In genomic region chr3:175985781-175986180, GRCh38 we compare ENCODE assay signal across 17 cellular contexts.
A peak's percentile ranks its signal among the peaks of the same experiment; 100 is the strongest.
DNase-seq lines count a peak whose midpoint lies in the region; ATAC-seq and TF ChIP-seq lines count a peak whose summit lies in the region.
"Had no signal": no experiment of that assay in that cellular context is flagged by ENCODE, and none has a peak within 500 bp of the region (broad histone marks: within the 10 kb centered on the region; RNA-seq: fewer than 3 reads in every experiment).

No MANE protein-coding gene starts in this region.

- no peak overlapping the region for H2AK5ac ChIP-seq in H9 (ENCODE audit: insufficient read length, low read length)

- H3K36me3 Mint-ChIP-seq in H9 (ENCODE audit: insufficient read depth in 1 of 3, low read depth in 3 of 3), result peaks cover 0 to 28% (median 8%) of the 10 kb centered on the region in 3 experiments; a peak in 5 of 7 replicates
- H3K36me3 Mint-ChIP-seq in activated CD8-positive, alpha-beta T cell treated with anti-CD3 and anti-CD28 coated beads, Interleukin-2, amount 10 ng/mL, durations not matched to agents 7 days and 5 days (ENCODE audit: low read depth), result no peaks in the 10 kb centered on the region
- H3K36me3 Mint-ChIP-seq: CD8-positive, alpha-beta T cell had no signal

- no peak overlapping the region for H3K56ac ChIP-seq in H9 (ENCODE audit: insufficient read length, low read depth, low read length)

- H3K23me2 ChIP-seq in H9 (ENCODE audit: insufficient read length, low read depth, low read length, poor library complexity, severe bottlenecking), result no peaks in the 10 kb centered on the region

- POLR2A ChIA-PET in activated CD8-positive, alpha-beta T cell treated with anti-CD3 and anti-CD28 coated beads, Interleukin-2, amount 10 ng/mL, durations not matched to agents 7 days and 5 days (lab: Charles Lee), result no interaction called here

- no peak overlapping the region for H2BK5ac ChIP-seq in H9 (ENCODE audit: insufficient read length, low read length)

- no peak for DNase-seq in H9
- no peak for DNase-seq in activated CD8-positive, alpha-beta T cell treated with anti-CD3 and anti-CD28 coated beads, Interleukin-2, amount 10 ng/mL, durations not matched to agents 7 days and 5 days
- DNase-seq in cerebellar cortex (ENCODE audit: low spot score), result no peak
- DNase-seq: 8988T; ACHN; BE2C; C1 segment of cervical spinal cord; Caco-2; Calu3; CD4-positive, alpha-beta T cell; CD8-positive, alpha-beta T cell; DMS79 treated with DMSO at 0.1 percent for 48 hours; GF-D8 had no signal

- no CpG with 5 or more reads among the region's 1 CpG for WGBS in H9 (ENCODE audit: extremely low coverage, insufficient read length, low lambda C conversion rate)

- no peak for TF ChIP-seq CTCF in H9 (conservative IDR thresholded peaks at IDR 0.05)

- peaks cover 33 to 36% of the 10 kb centered on the region in 2 experiments for H3K4me1 Mint-ChIP-seq in H9
- H3K4me1 Mint-ChIP-seq in activated CD8-positive, alpha-beta T cell treated with anti-CD3 and anti-CD28 coated beads, Interleukin-2, amount 10 ng/mL, durations not matched to agents 7 days and 5 days (ENCODE audit: low read depth), result no peaks in the 10 kb centered on the region

- no peaks in the 10 kb centered on the region for H3K27me3 ChIP-seq in H9 (ENCODE audit: insufficient read depth, low read length)
- H3K27me3 ChIP-seq in HUES6 (ENCODE audit: control insufficient read depth, insufficient read depth, low read length), result no peaks in the 10 kb centered on the region
- no peaks in the 10 kb centered on the region for H3K27me3 ChIP-seq in iPS-20b (ENCODE audit: insufficient read depth, low read length)
- H3K27me3 ChIP-seq: BE2C, BLaER1 had no signal

- no peak overlapping the region for H4K8ac ChIP-seq in H9 (replicated peaks; ENCODE audit: insufficient read length, low read depth, low read length)

- H3K27me3 Mint-ChIP-seq in H9 (ENCODE audit: low read depth), result peaks cover 6% of the 10 kb centered on the region
- H3K27me3 Mint-ChIP-seq in activated CD8-positive, alpha-beta T cell treated with anti-CD3 and anti-CD28 coated beads, Interleukin-2, amount 10 ng/mL, durations not matched to agents 7 days and 5 days (ENCODE audit: low read depth), result no peaks in the 10 kb centered on the region
- H3K27me3 Mint-ChIP-seq: CD4-positive, alpha-beta T cell had no signal

- H2BK12ac ChIP-seq in H9 (ENCODE audit: insufficient read length, low read depth, low read length), result no peak overlapping the region

- H3K4me3 ChIP-seq in HUES6 (ENCODE audit: low read depth, low read length) (no peak overlapping the region), iPS-20b (ENCODE audit: low read length) (peak overlapping the region; percentile 20; the same call in 1 of the 2 replicates)
- H3K4me3 ChIP-seq: BLaER1 had no signal

- H3K4ac ChIP-seq in H9 (ENCODE audit: low read depth, low read length), result no peak overlapping the region

- H3K4me3 Mint-ChIP-seq in H9, result no peak overlapping the region
- no peak overlapping the region for H3K4me3 Mint-ChIP-seq in activated CD8-positive, alpha-beta T cell treated with anti-CD3 and anti-CD28 coated beads, Interleukin-2, amount 10 ng/mL, durations not matched to agents 7 days and 5 days
- H3K4me3 Mint-ChIP-seq: CD4-positive, alpha-beta T cell; CD8-positive, alpha-beta T cell had no signal

- H3K79me2 ChIP-seq in H9 (ENCODE audit: insufficient read depth, low read length), result no peaks in the 10 kb centered on the region

- no peak overlapping the region for H3K18ac ChIP-seq in H9 (ENCODE audit: insufficient read length, low read depth, low read length)

- H4K5ac ChIP-seq in H9 (ENCODE audit: insufficient read length, low read depth, low read length), result no peak overlapping the region

- no peak overlapping the region for H3K23ac ChIP-seq in H9 (ENCODE audit: insufficient read length, low read depth, low read length)

- H2BK15ac ChIP-seq in H9 (ENCODE audit: low read depth, low read length), result no peak overlapping the region

- no peak overlapping the region for H2BK120ac ChIP-seq in H9 (ENCODE audit: low read depth, low read length, poor library complexity, severe bottlenecking)

- H2BK20ac ChIP-seq in H9 (ENCODE audit: low read depth, low read length, poor library complexity, severe bottlenecking), result no peak overlapping the region

- no peak overlapping the region for H3K4me2 ChIP-seq in H9 (ENCODE audit: insufficient read depth, insufficient read length, low read length)
- H3K4me2 ChIP-seq: BLaER1 had no signal

- H3K79me1 ChIP-seq in H9 (ENCODE audit: insufficient read depth, low read depth, low read length, poor library complexity, severe bottlenecking), result no peaks in the 10 kb centered on the region

- ATAC-seq in activated CD8-positive, alpha-beta T cell treated with anti-CD3 and anti-CD28 coated beads, Interleukin-2, amount 10 ng/mL, durations not matched to agents 7 days and 5 days, result no peak
- ATAC-seq in GM21390 (IDR thresholded peaks at IDR 0.05; ENCODE audit: unreplicated experiment), result no peak
- ATAC-seq: CD8-positive, alpha-beta T cell had no signal

- no peak overlapping the region for H3T11ph ChIP-seq in H9 (ENCODE audit: low read length)

- H3K9me3 ChIP-seq in H9 (ENCODE audit: control insufficient read depth, low read depth, low read length) (no peaks in the 10 kb centered on the region), HUES6 (ENCODE audit: control insufficient read depth, insufficient read depth, low read depth, low read length) (peaks cover 7% of the 10 kb centered on the region), iPS-20b (ENCODE audit: insufficient read depth, low read depth, low read length) (no peaks in the 10 kb centered on the region)
- H3K9me3 ChIP-seq: BE2C, Caco-2 had no signal

- H2AFZ ChIP-seq in H9 (ENCODE audit: low read length), result no peak overlapping the region

- H3K4me1 ChIP-seq in H9 (ENCODE audit: insufficient read depth, low read length) (no peaks in the 10 kb centered on the region), HUES6 (ENCODE audit: control insufficient read depth, insufficient read depth, low read length) (peaks cover 10% of the 10 kb centered on the region; the same call in 1 of the 2 replicates), iPS-20b (ENCODE audit: insufficient read depth, low read length) (peaks cover 7% of the 10 kb centered on the region; the same call in 1 of the 2 replicates)
- H3K4me1 ChIP-seq: BE2C, Caco-2 had no signal

- H4K91ac ChIP-seq in H9 (ENCODE audit: insufficient read length, low read depth, low read length), result no peak overlapping the region

- no peak overlapping the region for H3K9ac ChIP-seq in H9 (ENCODE audit: extremely low read depth, insufficient read length, low read length)
- no peak overlapping the region for H3K9ac ChIP-seq in HUES6 (ENCODE audit: low read length)
- no peak overlapping the region for H3K9ac ChIP-seq in iPS-20b (ENCODE audit: low read depth, low read length)
- H3K9ac ChIP-seq: BLaER1 had no signal

- peak overlapping the region in 2 of 3 experiments; percentile 71 to 79; a peak in 5 of 7 replicates for H3K27ac Mint-ChIP-seq in H9
- no peak overlapping the region for H3K27ac Mint-ChIP-seq in activated CD8-positive, alpha-beta T cell treated with anti-CD3 and anti-CD28 coated beads, Interleukin-2, amount 10 ng/mL, durations not matched to agents 7 days and 5 days
- H3K27ac Mint-ChIP-seq: CD4-positive, alpha-beta T cell; CD8-positive, alpha-beta T cell had no signal

- no peak overlapping the region for H3K14ac ChIP-seq in H9 (ENCODE audit: insufficient read depth, low read length)

- no peaks in the 10 kb centered on the region for H4K20me1 ChIP-seq in H9 (ENCODE audit: control insufficient read depth, insufficient read depth, insufficient read length)
- H4K20me1 ChIP-seq: BLaER1 had no signal

- peaks cover 9 to 20% of the 10 kb centered on the region in 2 experiments for H3K9me3 Mint-ChIP-seq in H9
- peaks cover 16% of the 10 kb centered on the region for H3K9me3 Mint-ChIP-seq in activated CD8-positive, alpha-beta T cell treated with anti-CD3 and anti-CD28 coated beads, Interleukin-2, amount 10 ng/mL, durations not matched to agents 7 days and 5 days (ENCODE audit: insufficient read depth)

- H3K27ac ChIP-seq in H9 (ENCODE audit: insufficient read length, low read depth, low read length), result no peak overlapping the region
- 0 out of 2 replicates have a peak overlapping the region, but pooled peaks have one; percentile 60 for H3K27ac ChIP-seq in HUES6 (ENCODE audit: low read depth, low read length)
- no peak overlapping the region for H3K27ac ChIP-seq in iPS-20b (ENCODE audit: low read length)
- H3K27ac ChIP-seq: BLaER1 had no signal

- H3K36me3 ChIP-seq in HUES6 (ENCODE audit: control insufficient read depth, insufficient read depth, low read length) (no peaks in the 10 kb centered on the region), iPS-20b (ENCODE audit: insufficient read depth, low read depth, low read length) (no peaks in the 10 kb centered on the region)
- H3K36me3 ChIP-seq: BE2C, BLaER1 had no signal

- CTCF ChIA-PET in activated CD8-positive, alpha-beta T cell treated with anti-CD3 and anti-CD28 coated beads, Interleukin-2, amount 10 ng/mL, durations not matched to agents 7 days and 5 days (lab: Charles Lee), result no interaction called here
